Comparison of ENCODE assay signal across 26 cellular contexts in genomic region chr1:38101037-38101782, GRCh38. TPM values are rescaled to one million over a fixed set of nuclear protein-coding genes. Genes with fewer than 3 reads are reported as not detected.
"Had no signal": no experiment of that assay in that cellular context is flagged by ENCODE, and none has a peak within 500 bp of the region (broad histone marks: within the 10 kb centered on the region; RNA-seq: fewer than 3 reads in every experiment).

No MANE protein-coding gene starts in this region.

- H3K4me2 ChIP-seq: neural progenitor cell had no signal

- H3K4me1 ChIP-seq: gastrocnemius medialis, heart right ventricle, pancreas, prostate gland, right lobe of liver, testis, tibial nerve, upper lobe of right lung had no signal

- H3K9ac ChIP-seq: neural progenitor cell had no signal

- H3K4me3 ChIP-seq: coronary artery, gastrocnemius medialis, heart right ventricle, neural progenitor cell, pancreas, prostate gland, right lobe of liver, testis, tibial nerve, upper lobe of right lung had no signal

- ATAC-seq: gastrocnemius medialis; heart right ventricle; left colon; natural killer cell; pancreas; right lobe of liver; stimulated activated naive B cell treated with anti-CD40 and anti-IgM and Interleukin-4, amounts not matched to agents 10 μg/mL and 1 μg/mL and 100 μg/mL, for 72 hours; stimulated activated naive CD8-positive, alpha-beta T cell treated with anti-CD3 and anti-CD28 coated beads, Interleukin-15, amount 100 ng/mL, for 72 hours; upper lobe of right lung had no signal

- H3K9me3 ChIP-seq: gastrocnemius medialis, heart right ventricle, pancreas, prostate gland, right lobe of liver, testis, tibial nerve, upper lobe of right lung had no signal

- DNase-seq: central memory CD4-positive, alpha-beta T cell; effector CD4-positive, alpha-beta T cell; endodermal cell; erythroblast; gastrocnemius medialis; heart right ventricle; hypothalamus; left colon; mammary epithelial cell; natural killer cell; nucleus accumbens; pancreas; retina; right lobe of liver; stimulated activated CD4-positive, alpha-beta T cell treated with anti-CD3 and anti-CD28 coated beads, Interleukin-2, amount 100 ng/mL, for 24 hours; stimulated activated CD4-positive, alpha-beta T cell treated with anti-CD3 and anti-CD28 coated beads, Interleukin-4, amount 100 ng/mL, for 4 hours; stimulated activated naive B cell treated with anti-CD40 and anti-IgM and Interleukin-4, amounts not matched to agents 10 μg/mL and 1 μg/mL and 100 μg/mL, for 72 hours; stimulated activated naive CD8-positive, alpha-beta T cell treated with anti-CD3 and anti-CD28 coated beads, Interleukin-15, amount 100 ng/mL, for 72 hours; testis; upper lobe of right lung had no signal

- H3K36me3 ChIP-seq: gastrocnemius medialis, heart right ventricle, neural progenitor cell, pancreas, prostate gland, right lobe of liver, upper lobe of right lung had no signal

- H2AFZ ChIP-seq: neural progenitor cell had no signal

- H3K27me3 ChIP-seq: gastrocnemius medialis, neural progenitor cell, pancreas, right lobe of liver, testis, tibial nerve, upper lobe of right lung had no signal

- H3K27ac ChIP-seq: coronary artery, gastrocnemius medialis, heart right ventricle, neural progenitor cell, pancreas, prostate gland, right lobe of liver, testis, tibial nerve, upper lobe of right lung had no signal

RNA-seq across cellular contexts. Expression of gene POU3F1, which starts 54.6 kb away (rescaled TPM):
- total RNA-seq: endothelial cell of umbilical vein, left colon, subcutaneous adipose tissue, upper lobe of right lung had no signal
- polyA plus RNA-seq: endothelial cell of umbilical vein had no signal
